ENCODE assay signal across 8 cellular contexts in genomic region chr7:6273380-6273837, GRCh38. TPM values are rescaled to one million over a fixed set of nuclear protein-coding genes. Genes with fewer than 3 reads are reported as not detected.
A peak's percentile ranks its signal among the peaks of the same experiment; 100 is the strongest.
DNase-seq lines count a peak whose midpoint lies in the region; ATAC-seq, FAIRE-seq and TF ChIP-seq lines count a peak whose summit lies in the region.

No MANE protein-coding gene starts in this region.

- no peak for TF ChIP-seq CTCF in astrocyte (IDR thresholded peaks at IDR 0.05; ENCODE audit: insufficient read depth, low read depth, low read length)

- FAIRE-seq in astrocyte (lab: Jason Lieb, UNC): no peak

- peaks cover 16% of the 10 kb centered on the region for H3K4me1 Mint-ChIP-seq in activated CD4-positive, alpha-beta T cell treated with anti-CD3 and anti-CD28 coated beads, Interleukin-2, amount 10 ng/mL, durations not matched to agents 7 days and 5 days
- peaks cover 9% of the 10 kb centered on the region for H3K4me1 Mint-ChIP-seq in astrocyte (ENCODE audit: low read depth, unreplicated experiment)
- peaks cover 22% of the 10 kb centered on the region for H3K4me1 Mint-ChIP-seq in stimulated activated effector memory CD8-positive, alpha-beta T cell treated with anti-CD3 and anti-CD28 coated beads, Interleukin-12 subunit alpha, Interleukin-12 subunit beta, amount 100 ng/mL, for 72 hours

- ATAC-seq in stimulated activated effector memory CD8-positive, alpha-beta T cell treated with anti-CD3 and anti-CD28 coated beads, Interleukin-12 subunit alpha, Interleukin-12 subunit beta, amount 100 ng/mL, for 72 hours: no peak
- ATAC-seq in HG02759 (IDR thresholded peaks at IDR 0.05; ENCODE audit: unreplicated experiment): no peak
- no peak for ATAC-seq in GM19351 (IDR thresholded peaks at IDR 0.05; ENCODE audit: unreplicated experiment)
- ATAC-seq in HG03045 (IDR thresholded peaks at IDR 0.05; ENCODE audit: unreplicated experiment): no peak

- H3K9me3 ChIP-seq in astrocyte (ENCODE audit: insufficient read depth, low read depth, low read length): no peaks in the 10 kb centered on the region

- H4K20me1 ChIP-seq in astrocyte (ENCODE audit: insufficient read depth, low read length): peaks cover 28% of the 10 kb centered on the region

- CTCF ChIA-PET in activated CD4-positive, alpha-beta T cell treated with anti-CD3 and anti-CD28 coated beads, Interleukin-2, amount 10 ng/mL, durations not matched to agents 7 days and 5 days (lab: Charles Lee): interaction anchor here (0.6 to 1.2 kb wide), 3 partner anchors 9 to 70 kb away, joined by 3 to 4 read pairs (median 4); no protein-coding TSS in a partner anchor

- H3K4me2 ChIP-seq in astrocyte (ENCODE audit: low read length): no peak overlapping the region

- no peak overlapping the region for H3K4me3 ChIP-seq in astrocyte (ENCODE audit: insufficient read depth, low read depth, low read length)

- no peaks in the 10 kb centered on the region for H3K9me3 Mint-ChIP-seq in activated CD4-positive, alpha-beta T cell treated with anti-CD3 and anti-CD28 coated beads, Interleukin-2, amount 10 ng/mL, durations not matched to agents 7 days and 5 days
- H3K9me3 Mint-ChIP-seq in astrocyte (ENCODE audit: unreplicated experiment): no peaks in the 10 kb centered on the region
- H3K9me3 Mint-ChIP-seq in stimulated activated effector memory CD8-positive, alpha-beta T cell treated with anti-CD3 and anti-CD28 coated beads, Interleukin-12 subunit alpha, Interleukin-12 subunit beta, amount 100 ng/mL, for 72 hours: no peaks in the 10 kb centered on the region

- H3K36me3 ChIP-seq in astrocyte (ENCODE audit: insufficient read depth, low read length): no peaks in the 10 kb centered on the region

- H3K9ac ChIP-seq in astrocyte (ENCODE audit: low read length): no peak overlapping the region

- DNase-seq in activated CD4-positive, alpha-beta T cell treated with anti-CD3 and anti-CD28 coated beads, Interleukin-2, amount 10 ng/mL, durations not matched to agents 7 days and 5 days: no peak
- DNase-seq in activated CD4-positive, alpha-beta T cell treated with anti-CD3 and anti-CD28 coated beads for 1 hour: no peak
- DNase-seq in NCI-H510A (lab: John Stamatoyannopoulos, UW): peak; percentile 71
- no peak for DNase-seq in astrocyte (ENCODE audit: low read depth)
- DNase-seq in stimulated activated effector memory CD8-positive, alpha-beta T cell treated with anti-CD3 and anti-CD28 coated beads, Interleukin-12 subunit alpha, Interleukin-12 subunit beta, amount 100 ng/mL, for 72 hours (ENCODE audit: low spot score in 2 of 2): no peak

- no peak overlapping the region for H2AFZ ChIP-seq in astrocyte (ENCODE audit: low read depth, low read length)

- peak overlapping the region; percentile 72 for H3K4me3 Mint-ChIP-seq in activated CD4-positive, alpha-beta T cell treated with anti-CD3 and anti-CD28 coated beads, Interleukin-2, amount 10 ng/mL, durations not matched to agents 7 days and 5 days
- peak overlapping the region; percentile 82 for H3K4me3 Mint-ChIP-seq in astrocyte (ENCODE audit: unreplicated experiment)
- H3K4me3 Mint-ChIP-seq in stimulated activated effector memory CD8-positive, alpha-beta T cell treated with anti-CD3 and anti-CD28 coated beads, Interleukin-12 subunit alpha, Interleukin-12 subunit beta, amount 100 ng/mL, for 72 hours: peak overlapping the region; percentile 82

- peaks cover 24% of the 10 kb centered on the region for H3K4me1 ChIP-seq in astrocyte (ENCODE audit: insufficient read depth, low read length)

- peaks cover 37% of the 10 kb centered on the region for H3K79me2 ChIP-seq in astrocyte (ENCODE audit: insufficient read depth, low read length)

- no peaks in the 10 kb centered on the region for H3K27me3 ChIP-seq in astrocyte (ENCODE audit: insufficient read depth, low read length)

- peaks cover 4% of the 10 kb centered on the region for H3K36me3 Mint-ChIP-seq in activated CD4-positive, alpha-beta T cell treated with anti-CD3 and anti-CD28 coated beads, Interleukin-2, amount 10 ng/mL, durations not matched to agents 7 days and 5 days (ENCODE audit: low read depth)
- no peaks in the 10 kb centered on the region for H3K36me3 Mint-ChIP-seq in astrocyte (ENCODE audit: low read depth, unreplicated experiment)
- no peaks in the 10 kb centered on the region for H3K36me3 Mint-ChIP-seq in stimulated activated effector memory CD8-positive, alpha-beta T cell treated with anti-CD3 and anti-CD28 coated beads, Interleukin-12 subunit alpha, Interleukin-12 subunit beta, amount 100 ng/mL, for 72 hours

- POLR2A ChIA-PET in activated CD4-positive, alpha-beta T cell treated with anti-CD3 and anti-CD28 coated beads, Interleukin-2, amount 10 ng/mL, durations not matched to agents 7 days and 5 days (lab: Charles Lee): no interaction called here

- peaks cover 46% of the 10 kb centered on the region for H3K27me3 Mint-ChIP-seq in activated CD4-positive, alpha-beta T cell treated with anti-CD3 and anti-CD28 coated beads, Interleukin-2, amount 10 ng/mL, durations not matched to agents 7 days and 5 days
- peaks cover 5% of the 10 kb centered on the region for H3K27me3 Mint-ChIP-seq in astrocyte (ENCODE audit: low read depth, unreplicated experiment)

- no peak overlapping the region for H3K27ac ChIP-seq in astrocyte (ENCODE audit: low read depth, low read length)

- peak overlapping the region; percentile 9 for H3K27ac Mint-ChIP-seq in activated CD4-positive, alpha-beta T cell treated with anti-CD3 and anti-CD28 coated beads, Interleukin-2, amount 10 ng/mL, durations not matched to agents 7 days and 5 days
- peak overlapping the region; percentile 26 for H3K27ac Mint-ChIP-seq in astrocyte (ENCODE audit: unreplicated experiment)
- H3K27ac Mint-ChIP-seq in stimulated activated effector memory CD8-positive, alpha-beta T cell treated with anti-CD3 and anti-CD28 coated beads, Interleukin-12 subunit alpha, Interleukin-12 subunit beta, amount 100 ng/mL, for 72 hours: no peak overlapping the region

RNA-seq across cellular contexts. Expression of gene CYTH3, which starts 1.0 kb away (rescaled TPM):
- 1 to 10 TPM in 1 of 2 experiments, under 1 TPM in 1; 0.74 to 1.4 TPM for total RNA-seq in activated CD4-positive, alpha-beta T cell treated with anti-CD3 and anti-CD28 coated beads, Interleukin-2, amount 10 ng/mL, durations not matched to agents 7 days and 5 days
- 25.5 and 29.3 TPM in 2 replicates for total RNA-seq in astrocyte

Comparison
In these comparisons a context has a peak if more than half of its experiments do, and no peak if none do; other contexts are left out.
1. RNA of gene CYTH3, which starts 1.0 kb away (total RNA-seq): 25.5 to 29.3 TPM in astrocyte; 0.74 to 1.4 TPM in activated CD4-positive, alpha-beta T cell treated with anti-CD3 and anti-CD28 coated beads, Interleukin-2, amount 10 ng/mL, durations not matched to agents 7 days and 5 days; every median in the first group is over 10 times any median in the second.
2. Peak in every context shown above with its lines, with median percentiles within 50 percentile points of each other: H3K4me3 Mint-ChIP-seq.